Comparison of ENCODE assay signal across 9 cellular contexts in the genomic region with DNA sequence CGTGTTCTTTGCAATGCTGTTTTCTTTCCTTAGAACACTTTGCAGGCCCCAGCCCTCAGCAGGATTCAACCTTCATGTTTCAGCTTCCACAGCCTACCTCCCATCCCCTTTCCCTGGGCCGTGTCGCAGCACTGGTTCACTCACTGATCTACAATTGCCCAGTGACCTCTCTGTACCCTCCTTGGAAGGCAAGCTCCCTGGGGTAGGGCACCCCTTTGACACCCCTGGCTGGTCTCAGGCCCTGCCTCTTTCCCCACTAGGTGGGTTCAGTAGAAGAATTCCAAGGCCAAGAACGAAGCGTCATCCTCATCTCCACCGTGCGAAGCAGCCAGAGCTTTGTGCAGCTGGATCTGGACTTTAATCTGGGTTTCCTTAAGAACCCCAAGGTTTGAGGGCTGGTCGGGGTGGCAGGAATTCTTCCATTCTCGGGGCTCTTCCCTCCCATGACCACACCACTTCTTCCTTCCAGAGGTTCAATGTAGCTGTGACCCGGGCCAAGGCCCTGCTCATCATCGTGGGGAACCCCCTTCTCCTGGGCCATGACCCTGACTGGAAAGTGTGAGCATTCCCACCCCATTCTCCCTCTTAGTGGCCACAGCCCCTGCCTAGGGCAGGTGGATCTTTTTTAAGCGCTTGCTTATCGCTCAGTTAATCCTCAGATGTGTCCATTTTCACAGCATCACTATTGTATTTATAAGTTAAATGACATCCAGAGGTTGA. TPM values are rescaled to one million over a fixed set of nuclear protein-coding genes. Genes with fewer than 3 reads are reported as not detected.
DNase-seq lines count a peak whose midpoint lies in the region; ATAC-seq and TF ChIP-seq lines count a peak whose summit lies in the region.
"Had no signal": no experiment of that assay in that cellular context is flagged by ENCODE, and none has a peak within 500 bp of the region (broad histone marks: within the 10 kb centered on the region; RNA-seq: fewer than 3 reads in every experiment).

No MANE protein-coding gene starts in this region.

- H3K27me3 Mint-ChIP-seq in activated CD4-positive, alpha-beta T cell treated with anti-CD3 and anti-CD28 coated beads, Interleukin-2, amount 10 ng/mL, durations not matched to agents 24 days and 14 days = no peaks in the 10 kb centered on the region

- H3K27ac ChIP-seq in mucosa of rectum (ENCODE audit: low read depth in 2 of 2, low read length in 2 of 2) (peak overlapping the region; percentile 82 to 88), thyroid gland (peak overlapping the region; percentile 65 to 83 (median 79))

- peaks cover 42% of the 10 kb centered on the region for H3K4me1 ChIP-seq in adipocyte (ENCODE audit: control insufficient read depth, insufficient read depth, low read length)
- peaks cover 57 to 58% of the 10 kb centered on the region in 2 donors for H3K4me1 ChIP-seq in mucosa of rectum (ENCODE audit: control insufficient read depth in 2 of 2, insufficient read depth in 2 of 2, low read length in 2 of 2)
- peaks cover 19 to 52% of the 10 kb centered on the region in 2 donors for H3K4me1 ChIP-seq in thyroid gland

- TF ChIP-seq POLR2A in thyroid gland (IDR thresholded peaks at IDR 0.05) = no peak

- H3K9ac ChIP-seq in adipocyte (ENCODE audit: low read length) = peak overlapping the region; percentile 5
- peak overlapping the region; percentile 3 to 70 for H3K9ac ChIP-seq in mucosa of rectum (ENCODE audit: low read depth in 1 of 2, low read length in 2 of 2)

- peaks cover 43% of the 10 kb centered on the region for H3K36me3 Mint-ChIP-seq in activated CD4-positive, alpha-beta T cell treated with anti-CD3 and anti-CD28 coated beads, Interleukin-2, amount 10 ng/mL, durations not matched to agents 24 days and 14 days (ENCODE audit: low read depth)

- ATAC-seq in HG03342 (IDR thresholded peaks at IDR 0.05; ENCODE audit: unreplicated experiment) (no peak), HG03457 (IDR thresholded peaks at IDR 0.05; ENCODE audit: unreplicated experiment) (no peak)

- intact Hi-C loops in activated CD4-positive, alpha-beta T cell treated with anti-CD3 and anti-CD28 coated beads, Interleukin-2, amount 10 ng/mL, durations not matched to agents 24 days and 14 days (cut with micrococcal nuclease) = no loop called here
- intact Hi-C loops in thyroid gland (cut with DNase I) = loop anchor here (10.0 kb wide), 2 partner anchors 195 to 235 kb away; a partner anchor contains a TSS

- DNase-seq in activated CD4-positive, alpha-beta T cell treated with anti-CD3 and anti-CD28 coated beads, Interleukin-2, amount 10 ng/mL, durations not matched to agents 24 days and 14 days = no peak
- no peak for DNase-seq in activated CD4-positive, alpha-beta T cell treated with anti-CD3 and anti-CD28 coated beads, Interleukin-2, amount 50 U/mL, for 48 hours
- DNase-seq in adipocyte (ENCODE audit: low read depth) (no peak), thyroid gland (no peak)
- no peak for DNase-seq in effector CD4-positive, alpha-beta T cell
- DNase-seq: MM.1S had no signal

- no peaks in the 10 kb centered on the region for H3K27me3 ChIP-seq in adipocyte (replicated peaks; ENCODE audit: control insufficient read depth, insufficient read depth, low read length)
- no peaks in the 10 kb centered on the region for H3K27me3 ChIP-seq in mucosa of rectum (ENCODE audit: control insufficient read depth in 2 of 2, insufficient read depth in 2 of 2, low read length in 2 of 2)
- H3K27me3 ChIP-seq in thyroid gland = no peaks in the 10 kb centered on the region

- H3K9me3 ChIP-seq in adipocyte (ENCODE audit: control insufficient read depth, low read length) = no peaks in the 10 kb centered on the region
- no peaks in the 10 kb centered on the region for H3K9me3 ChIP-seq in mucosa of rectum (ENCODE audit: control insufficient read depth in 2 of 2, low read length in 2 of 2)
- no peaks in the 10 kb centered on the region for H3K9me3 ChIP-seq in thyroid gland

- no peak overlapping the region for H3K4me3 ChIP-seq in adipocyte (ENCODE audit: low read length)
- H3K4me3 ChIP-seq in mucosa of rectum (ENCODE audit: low read length in 2 of 2) = no peak overlapping the region
- no peak overlapping the region for H3K4me3 ChIP-seq in thyroid gland (replicated peaks in 1 of 3)

- no peak for TF ChIP-seq CTCF in thyroid gland (IDR thresholded peaks at IDR 0.05)

- peak overlapping the region; percentile 70 for H3K4me3 Mint-ChIP-seq in activated CD4-positive, alpha-beta T cell treated with anti-CD3 and anti-CD28 coated beads, Interleukin-2, amount 10 ng/mL, durations not matched to agents 24 days and 14 days

- peaks cover 49% of the 10 kb centered on the region for H3K4me1 Mint-ChIP-seq in activated CD4-positive, alpha-beta T cell treated with anti-CD3 and anti-CD28 coated beads, Interleukin-2, amount 10 ng/mL, durations not matched to agents 24 days and 14 days

- H3K27ac Mint-ChIP-seq in activated CD4-positive, alpha-beta T cell treated with anti-CD3 and anti-CD28 coated beads, Interleukin-2, amount 10 ng/mL, durations not matched to agents 24 days and 14 days = peak overlapping the region; percentile 94

- H3K36me3 ChIP-seq in adipocyte (ENCODE audit: control insufficient read depth, insufficient read depth, low read length, severe bottlenecking) = peaks cover 62% of the 10 kb centered on the region
- peaks cover 44 to 60% of the 10 kb centered on the region in 2 donors for H3K36me3 ChIP-seq in mucosa of rectum (ENCODE audit: control insufficient read depth in 2 of 2, insufficient read depth in 2 of 2, low read length in 2 of 2)
- H3K36me3 ChIP-seq in thyroid gland = peaks cover 8 to 16% of the 10 kb centered on the region in 2 donors

- no peaks in the 10 kb centered on the region for H3K9me3 Mint-ChIP-seq in activated CD4-positive, alpha-beta T cell treated with anti-CD3 and anti-CD28 coated beads, Interleukin-2, amount 10 ng/mL, durations not matched to agents 24 days and 14 days

- 81 to 85% methylated on average over 13 of the region's 13 CpGs for WGBS in thyroid gland, 2 donors

RNA-seq across cellular contexts. Expression of a gene that starts 7.3 kb away (rescaled TPM):
- total RNA-seq in activated CD4-positive, alpha-beta T cell treated with anti-CD3 and anti-CD28 coated beads, Interleukin-2, amount 10 ng/mL, durations not matched to agents 24 days and 14 days = 48.5 and 53.4 TPM in 2 replicates
- 100 to 1,000 TPM; 125 to 188 (median 175) TPM for total RNA-seq in thyroid gland

RNA-seq across cellular contexts. Expression of a gene that starts 15.5 kb away (rescaled TPM):
- total RNA-seq in activated CD4-positive, alpha-beta T cell treated with anti-CD3 and anti-CD28 coated beads, Interleukin-2, amount 10 ng/mL, durations not matched to agents 24 days and 14 days = 1.2 and 1.4 TPM in 2 replicates
- total RNA-seq in thyroid gland = 1 to 10 TPM; 1.7 to 4.8 (median 3.0) TPM

RNA-seq across cellular contexts. Expression of a gene that starts 25.1 kb away (rescaled TPM):
- total RNA-seq in activated CD4-positive, alpha-beta T cell treated with anti-CD3 and anti-CD28 coated beads, Interleukin-2, amount 10 ng/mL, durations not matched to agents 24 days and 14 days = 70.7 and 76.7 TPM in 2 replicates
- total RNA-seq in thyroid gland = 10 to 100 TPM; 20.2 to 27.7 (median 27.5) TPM
